ENCODE assay signal across 10 cellular contexts in the genomic region with DNA sequence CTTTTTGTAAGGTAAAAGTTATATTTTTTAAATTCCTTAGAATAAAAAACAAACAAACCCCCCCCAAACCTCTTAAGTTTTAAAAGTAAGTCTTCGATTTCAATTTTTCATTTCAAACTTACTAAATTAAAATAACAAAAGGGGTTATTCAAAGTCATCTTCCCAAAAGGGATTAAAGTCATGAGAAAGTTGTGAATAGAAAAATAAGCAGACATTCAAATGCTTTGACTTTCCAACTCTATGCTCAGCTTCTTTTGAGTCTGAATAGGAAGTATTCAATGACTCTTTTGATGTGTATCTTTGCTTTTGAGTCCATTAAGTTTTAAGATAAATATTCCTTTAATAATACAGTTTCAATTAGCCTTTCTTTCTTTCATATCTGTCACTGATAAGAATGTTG.
"Had no signal": no experiment of that assay in that cellular context is flagged by ENCODE, and none has a peak within 500 bp of the region (broad histone marks: within the 10 kb centered on the region; RNA-seq: fewer than 3 reads in every experiment).

No MANE protein-coding gene starts in this region.

- H3K4me3 ChIP-seq: GM23248, GM23338, HAP-1 had no signal

- H3K9me3 ChIP-seq: HAP-1 had no signal

- FAIRE-seq: H1, H54 had no signal

- H3K36me3 ChIP-seq: HAP-1 had no signal

- DNase-seq: GM23248, GOT3, H7, H9, HCEC 1CT, HFFc6 had no signal

- H3K27ac ChIP-seq: GM23248 had no signal
